ENCODE assay signal across 14 cellular contexts in the genomic region with DNA sequence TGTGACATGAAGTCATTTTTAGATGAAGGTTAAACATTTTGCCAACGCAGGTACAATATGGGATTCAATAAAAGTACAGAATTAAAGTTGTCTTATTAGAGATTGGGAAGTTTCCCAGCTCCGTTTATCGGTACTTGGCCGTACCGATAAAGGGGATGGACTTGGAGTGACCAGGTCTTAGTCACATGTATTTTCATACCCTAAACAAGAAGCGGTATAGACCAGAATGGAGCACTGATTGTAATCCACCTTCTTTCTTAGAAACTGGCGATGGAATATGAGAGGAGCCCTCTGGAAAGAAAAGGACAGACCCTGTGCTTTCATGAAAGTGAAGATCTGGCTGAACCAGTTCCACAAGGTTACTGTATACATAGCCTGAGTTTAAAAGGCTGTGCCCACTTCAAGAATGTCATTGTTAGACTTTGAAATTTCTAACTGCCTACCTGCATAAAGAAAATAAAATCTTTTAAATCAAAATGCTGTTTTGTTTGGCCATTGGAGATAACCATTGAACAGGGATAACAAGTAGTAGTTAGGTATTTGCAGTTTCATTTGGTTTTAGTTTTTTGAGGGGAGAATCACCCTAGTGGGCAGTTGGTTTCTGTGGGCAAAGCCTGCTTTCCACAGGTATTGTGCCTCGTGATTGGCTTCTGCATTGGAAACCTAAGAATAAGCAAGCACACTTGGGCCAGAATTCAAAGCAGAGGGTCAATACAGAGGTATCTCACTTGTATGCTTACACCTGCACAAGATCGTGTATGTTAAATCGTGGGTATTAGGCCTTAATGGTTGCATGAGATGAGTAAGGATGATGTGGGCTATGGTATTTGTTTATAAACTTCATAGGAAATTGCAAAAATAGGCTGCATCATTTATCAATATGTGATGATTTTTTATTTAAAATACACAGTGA. TPM values are rescaled to one million over a fixed set of nuclear protein-coding genes. Genes with fewer than 3 reads are reported as not detected.
DNase-seq lines count a peak whose midpoint lies in the region; ATAC-seq and TF ChIP-seq lines count a peak whose summit lies in the region.
"Had no signal": no experiment of that assay in that cellular context is flagged by ENCODE, and none has a peak within 500 bp of the region (broad histone marks: within the 10 kb centered on the region; RNA-seq: fewer than 3 reads in every experiment).

No MANE protein-coding gene starts in this region.

- intact Hi-C loops in PC-9 (cut with micrococcal nuclease; ENCODE audit: unreplicated experiment): loop anchor here (2.0 kb wide), 1 partner anchor 18 kb away; no protein-coding TSS in a partner anchor
- intact Hi-C loops in esophagus squamous epithelium (cut with DNase I): no loop called here
- intact Hi-C loops in upper lobe of right lung (cut with DNase I): no loop called here
- intact Hi-C loops in tibial artery (cut with DNase I; ENCODE audit: low total_unique reads): no loop called here

- TF ChIP-seq CTCF in PC-9 (conservative IDR thresholded peaks at IDR 0.05) (no peak), esophagus squamous epithelium (IDR thresholded peaks at IDR 0.05) (no peak), upper lobe of right lung (IDR thresholded peaks at IDR 0.05) (no peak), tibial artery (IDR thresholded peaks at IDR 0.05) (no peak)

- H3K4me3 ChIP-seq in PC-9: peak overlapping the region; percentile 9; the same call in 1 of the 2 replicates
- no peak overlapping the region for H3K4me3 ChIP-seq in esophagus squamous epithelium
- H3K4me3 ChIP-seq in upper lobe of right lung: no peak overlapping the region
- no peak overlapping the region for H3K4me3 ChIP-seq in tibial artery
- H3K4me3 ChIP-seq: thoracic aorta had no signal

- H3K9me3 ChIP-seq in PC-9 (ENCODE audit: insufficient read depth, low read depth) (peaks cover 32% of the 10 kb centered on the region), esophagus squamous epithelium (peaks cover 0 to 37% (median 26%) of the 10 kb centered on the region in 3 donors), upper lobe of right lung (peaks cover 20% of the 10 kb centered on the region), tibial artery (peaks cover 0 to 29% (median 25%) of the 10 kb centered on the region in 3 donors)

- H3K27me3 Mint-ChIP-seq in stimulated activated naive CD8-positive, alpha-beta T cell treated with anti-CD3 and anti-CD28 coated beads, Interleukin-15, Interleukin-2, amounts not matched to agents 100 ng/mL and 50 ng/mL, for 24 hours: no peaks in the 10 kb centered on the region
- H3K27me3 Mint-ChIP-seq: CD4-positive, CD25-positive, alpha-beta regulatory T cell; natural killer cell treated with Interleukin-12 subunit alpha and Interleukin-12 subunit beta and Interleukin-15 and Interleukin-18, amount 100 ng/mL, for 72 hours had no signal

- H3K27me3 ChIP-seq in PC-9 (ENCODE audit: insufficient read depth, low read depth) (0 out of 2 replicates have a peak, but pooled peaks cover 4% of the 10 kb centered on the region), esophagus squamous epithelium (no peaks in the 10 kb centered on the region), upper lobe of right lung (no peaks in the 10 kb centered on the region), tibial artery (no peaks in the 10 kb centered on the region)

- H2AFZ ChIP-seq in PC-9: no peak overlapping the region

- H3K9me3 Mint-ChIP-seq in stimulated activated naive CD8-positive, alpha-beta T cell treated with anti-CD3 and anti-CD28 coated beads, Interleukin-15, Interleukin-2, amounts not matched to agents 100 ng/mL and 50 ng/mL, for 24 hours: no peaks in the 10 kb centered on the region

- TF ChIP-seq POLR2A in esophagus squamous epithelium (IDR thresholded peaks at IDR 0.05): no peak

- POLR2A ChIA-PET in PC-9 (lab: Charles Lee; ENCODE audit: unreplicated experiment): no interaction called here

- H3K27ac Mint-ChIP-seq in stimulated activated naive CD8-positive, alpha-beta T cell treated with anti-CD3 and anti-CD28 coated beads, Interleukin-15, Interleukin-2, amounts not matched to agents 100 ng/mL and 50 ng/mL, for 24 hours: peak overlapping the region; percentile 81

- WGBS in esophagus squamous epithelium, 2 donors: 47 to 68% methylated on average over 10 of the region's 10 CpGs

- no peak for DNase-seq in stimulated activated naive CD8-positive, alpha-beta T cell treated with anti-CD3 and anti-CD28 coated beads, Interleukin-15, Interleukin-2, amounts not matched to agents 100 U/mL and 50 U/mL, for 24 hours
- DNase-seq in PC-9 (peak; percentile 46 to 80), esophagus squamous epithelium (lab: John Stamatoyannopoulos, UW) (no peak), upper lobe of right lung (no peak), OCI-M2 (lab: John Stamatoyannopoulos, UW; ENCODE audit: unreplicated experiment) (no peak), tibial artery (no peak)
- DNase-seq: CD4-positive, CD25-positive, alpha-beta regulatory T cell; hypothalamus; MM.1S; stimulated activated CD4-positive, alpha-beta T cell treated with anti-CD3 and anti-CD28 coated beads, Interleukin-4, amount 100 ng/mL, for 24 hours had no signal

- H3K36me3 ChIP-seq in PC-9 (ENCODE audit: low read depth): peaks cover 66% of the 10 kb centered on the region
- peaks cover 50 to 91% (median 66%) of the 10 kb centered on the region in 3 donors for H3K36me3 ChIP-seq in esophagus squamous epithelium
- peaks cover 79% of the 10 kb centered on the region for H3K36me3 ChIP-seq in upper lobe of right lung
- H3K36me3 ChIP-seq in tibial artery: peaks cover 73 to 88% (median 87%) of the 10 kb centered on the region in 3 donors

- peaks cover 54% of the 10 kb centered on the region for H3K4me1 ChIP-seq in PC-9 (replicated peaks; ENCODE audit: insufficient read depth)
- H3K4me1 ChIP-seq in esophagus squamous epithelium: peaks cover 0 to 43% (median 14%) of the 10 kb centered on the region in 3 donors
- H3K4me1 ChIP-seq in upper lobe of right lung: no peaks in the 10 kb centered on the region
- H3K4me1 ChIP-seq in tibial artery: peaks cover 0 to 21% (median 4%) of the 10 kb centered on the region in 4 donors

- H3K4me2 ChIP-seq in PC-9: peak overlapping the region; percentile 92

- H3K79me2 ChIP-seq in PC-9 (ENCODE audit: low read depth): peaks cover 48% of the 10 kb centered on the region

- ATAC-seq in stimulated activated naive CD8-positive, alpha-beta T cell treated with anti-CD3 and anti-CD28 coated beads, Interleukin-15, Interleukin-2, amounts not matched to agents 100 U/mL and 50 U/mL, for 24 hours: no peak
- peak; percentile 68 for ATAC-seq in upper lobe of right lung
- ATAC-seq in HG03439 (IDR thresholded peaks at IDR 0.05; ENCODE audit: unreplicated experiment): no peak

- peaks cover 77% of the 10 kb centered on the region for H4K20me1 ChIP-seq in PC-9 (ENCODE audit: insufficient read depth)

- H3K9me2 ChIP-seq in PC-9 (ENCODE audit: insufficient read depth): no peaks in the 10 kb centered on the region

- CTCF ChIA-PET in PC-9 (lab: Charles Lee): no interaction called here

- peaks cover 94% of the 10 kb centered on the region for H3F3A ChIP-seq in PC-9 (ENCODE audit: insufficient read depth, low read depth)

- peaks cover 46% of the 10 kb centered on the region for H3K4me1 Mint-ChIP-seq in stimulated activated naive CD8-positive, alpha-beta T cell treated with anti-CD3 and anti-CD28 coated beads, Interleukin-15, Interleukin-2, amounts not matched to agents 100 ng/mL and 50 ng/mL, for 24 hours (ENCODE audit: low read depth)

- no TSS peak for BruUV-seq in PC-9 (replicated peaks; lab: Mats Ljungman, UMichigan)

- H3K36me3 Mint-ChIP-seq in stimulated activated naive CD8-positive, alpha-beta T cell treated with anti-CD3 and anti-CD28 coated beads, Interleukin-15, Interleukin-2, amounts not matched to agents 100 ng/mL and 50 ng/mL, for 24 hours (ENCODE audit: low read depth): peaks cover 89% of the 10 kb centered on the region

- H3K4me3 Mint-ChIP-seq in stimulated activated naive CD8-positive, alpha-beta T cell treated with anti-CD3 and anti-CD28 coated beads, Interleukin-15, Interleukin-2, amounts not matched to agents 100 ng/mL and 50 ng/mL, for 24 hours: no peak overlapping the region
- H3K4me3 Mint-ChIP-seq: CD4-positive, CD25-positive, alpha-beta regulatory T cell had no signal

- H3K27ac ChIP-seq in PC-9: peak overlapping the region; percentile 82
- peak overlapping the region; percentile 37 to 53 (median 46) for H3K27ac ChIP-seq in esophagus squamous epithelium
- no peak overlapping the region for H3K27ac ChIP-seq in upper lobe of right lung
- H3K27ac ChIP-seq in tibial artery: no peak overlapping the region
- H3K27ac ChIP-seq: thoracic aorta had no signal

RNA-seq across cellular contexts. Expression of a gene that starts 11.2 kb away (rescaled TPM):
- total RNA-seq in PC-9 (2021): 24.1 and 29.7 TPM in 2 replicates
- 10 to 100 TPM; 12.8 to 25.2 (median 17.9) TPM for total RNA-seq in esophagus squamous epithelium
- total RNA-seq in upper lobe of right lung: 54.4 TPM

Comparison
In these comparisons a context has a peak if more than half of its experiments do, and no peak if none do; other contexts are left out.
1. DNase-seq: peak in PC-9 (2 of 2); none in stimulated activated naive CD8-positive, alpha-beta T cell treated with anti-CD3 and anti-CD28 coated beads, Interleukin-15, Interleukin-2, amounts not matched to agents 100 U/mL and 50 U/mL, for 24 hours (single experiment), esophagus squamous epithelium (single experiment), upper lobe of right lung (single experiment), OCI-M2 (single experiment) and tibial artery (0 of 2).
2. H3K27ac ChIP-seq: peak in PC-9 (single experiment) and esophagus squamous epithelium (4 of 4); none in upper lobe of right lung (single experiment) and tibial artery (0 of 2).